ENCODE assay signal across 8 cellular contexts in the genomic region with DNA sequence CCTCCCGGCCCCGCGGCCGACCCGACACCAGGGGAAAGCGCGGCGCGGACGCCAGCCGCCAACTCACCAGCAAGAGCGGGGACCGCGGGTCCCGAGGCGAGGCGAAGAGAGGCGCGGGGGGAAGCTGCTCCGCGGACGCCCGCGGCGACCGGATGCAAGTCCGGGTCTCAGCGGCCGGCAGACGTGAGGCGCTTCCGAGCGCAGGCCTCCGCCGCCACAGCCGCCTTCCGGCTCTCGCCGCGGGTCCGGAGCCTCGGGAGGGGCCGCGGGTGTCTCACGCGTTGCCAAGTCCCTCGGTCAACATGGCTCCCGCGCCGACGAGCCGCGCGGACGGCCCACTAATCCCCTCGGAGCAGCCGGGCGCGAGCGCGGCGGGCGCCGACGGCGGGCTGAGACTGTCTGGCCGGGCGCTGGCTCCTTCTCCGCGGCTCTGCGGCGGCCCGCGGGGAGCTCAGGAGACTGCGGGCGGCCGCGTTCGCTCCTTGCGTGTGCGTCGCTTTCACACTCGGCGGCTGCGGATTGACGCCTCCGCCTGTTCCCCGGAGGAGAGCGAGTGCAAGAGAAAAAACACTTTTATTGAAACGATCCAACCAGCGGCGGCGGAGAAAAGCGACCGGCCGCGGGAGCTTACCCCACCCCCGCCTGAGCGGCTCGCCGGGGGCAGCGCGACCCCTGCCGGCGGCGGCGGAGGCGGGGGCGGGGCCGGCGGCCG. TPM values are rescaled to one million over a fixed set of nuclear protein-coding genes. Genes with fewer than 3 reads are reported as not detected.
DNase-seq lines count a peak whose midpoint lies in the region; ATAC-seq and TF ChIP-seq lines count a peak whose summit lies in the region.

CDK17 (minus strand) TSS at position 521 of the 712 bp plus-strand sequence. CDS start 65,603 bp downstream, outside the sequence.

- H3K4me1 ChIP-seq in GM23248 (ENCODE audit: insufficient read depth): peaks cover 27% of the 10 kb centered on the region

- H3K9me3 Mint-ChIP-seq in activated T-helper 17 cell treated with anti-CD3 and anti-CD28 coated beads, Interleukin-2, amount 50 U/mL, for 72 hours: no peaks in the 10 kb centered on the region
- no peaks in the 10 kb centered on the region for H3K9me3 Mint-ChIP-seq in nephron

- peak; percentile 87 for DNase-seq in Daoy (ENCODE audit: low read depth)
- DNase-seq in GM23248: peak; percentile 94
- peak; percentile 87 for DNase-seq in LHCN-M2 (ENCODE audit: low read depth)
- DNase-seq in RPMI7951 (ENCODE audit: low read depth): peak; percentile 77
- DNase-seq in fibroblast of peridontal ligament (ENCODE audit: extremely low read depth): peak; percentile 85
- peak; percentile 89 for DNase-seq in stimulated activated naive CD8-positive, alpha-beta T cell treated with anti-CD3 and anti-CD28 coated beads, Interleukin-15, Interleukin-2, amounts not matched to agents 100 U/mL and 50 U/mL, for 24 hours

- peak in 2 of 3 experiments; percentile 22 to 43 for TF ChIP-seq CTCF in nephron (IDR thresholded peaks at IDR 0.05; ENCODE audit: unreplicated experiment in 3 of 3)

- H3K9me2 ChIP-seq in GM23248 (ENCODE audit: insufficient read depth): no peaks in the 10 kb centered on the region

- H3K27ac Mint-ChIP-seq in activated T-helper 17 cell treated with anti-CD3 and anti-CD28 coated beads, Interleukin-2, amount 50 U/mL, for 72 hours: peak within 1 kb of the TSS; percentile 92
- H3K27ac Mint-ChIP-seq in nephron: peak within 1 kb of the TSS; percentile 96

- H3K79me2 ChIP-seq in GM23248 (ENCODE audit: insufficient read depth): peaks cover 50% of the 10 kb centered on the region

- ATAC-seq in activated T-helper 17 cell treated with anti-CD3 and anti-CD28 coated beads, Interleukin-2, amount 50 U/mL, for 72 hours (replicated peaks): peak; percentile 66
- peak; percentile 72 for ATAC-seq in stimulated activated naive CD8-positive, alpha-beta T cell treated with anti-CD3 and anti-CD28 coated beads, Interleukin-15, Interleukin-2, amounts not matched to agents 100 U/mL and 50 U/mL, for 24 hours

- peaks cover 55% of the 10 kb centered on the region for H3F3A ChIP-seq in GM23248 (ENCODE audit: insufficient read depth)

- H3K27me3 ChIP-seq in GM23248 (replicated peaks; ENCODE audit: insufficient read depth): no peaks in the 10 kb centered on the region

- no peaks in the 10 kb centered on the region for H3K36me3 ChIP-seq in GM23248 (ENCODE audit: low read depth)

- peaks cover 27% of the 10 kb centered on the region for H3K4me1 Mint-ChIP-seq in activated T-helper 17 cell treated with anti-CD3 and anti-CD28 coated beads, Interleukin-2, amount 50 U/mL, for 72 hours
- H3K4me1 Mint-ChIP-seq in nephron: peaks cover 39% of the 10 kb centered on the region

- H3K27ac ChIP-seq in GM23248: peak within 1 kb of the TSS; percentile 94

- peak within 1 kb of the TSS; percentile 86 for H2AFZ ChIP-seq in GM23248

- H3K4me3 ChIP-seq in GM23248: peak within 1 kb of the TSS; percentile 95

- peak within 1 kb of the TSS; percentile 95 for H3K9ac ChIP-seq in GM23248

- H4K20me1 ChIP-seq in GM23248 (ENCODE audit: insufficient read depth): no peaks in the 10 kb centered on the region

- peak within 1 kb of the TSS; percentile 100 for H3K4me2 ChIP-seq in GM23248 (ENCODE audit: unreplicated experiment)

- H3K27me3 Mint-ChIP-seq in activated T-helper 17 cell treated with anti-CD3 and anti-CD28 coated beads, Interleukin-2, amount 50 U/mL, for 72 hours: no peaks in the 10 kb centered on the region
- H3K27me3 Mint-ChIP-seq in nephron (ENCODE audit: low read depth): no peaks in the 10 kb centered on the region

- H3K4me3 Mint-ChIP-seq in activated T-helper 17 cell treated with anti-CD3 and anti-CD28 coated beads, Interleukin-2, amount 50 U/mL, for 72 hours: peak within 1 kb of the TSS; percentile 95
- peak within 1 kb of the TSS; percentile 90 to 98 (median 92) for H3K4me3 Mint-ChIP-seq in nephron

- in situ Hi-C loops in GM23248 (cut with MboI): no loop called here

- 0 to 3% methylated on average over 84 to 96 of the region's 112 CpGs for WGBS in GM23248 (ENCODE audit: low coverage in 1 of 2, low lambda C conversion rate in 2 of 2, missing lambda C conversion rate in 2 of 2), 2 experiments

- H3K36me3 Mint-ChIP-seq in activated T-helper 17 cell treated with anti-CD3 and anti-CD28 coated beads, Interleukin-2, amount 50 U/mL, for 72 hours (ENCODE audit: low read depth): peaks cover 11% of the 10 kb centered on the region
- H3K36me3 Mint-ChIP-seq in nephron (ENCODE audit: low read depth): no peaks in the 10 kb centered on the region

- H3K9me3 ChIP-seq in GM23248 (ENCODE audit: low read depth): no peaks in the 10 kb centered on the region

RNA-seq across cellular contexts. Expression of gene CDK17, which starts in this region (rescaled TPM):
- 16.9 and 36.3 TPM in 2 replicates for total RNA-seq in Daoy (2014; rRNA removed; shearing (Covaris generic))
- 62.7 and 91.9 TPM in 2 replicates for total RNA-seq in GM23248 (2014; rRNA removed; shearing (Covaris generic))
- polyA plus RNA-seq in GM23248 (2016; fragmentation: Nextera tagmentation; extraction: Ambion mirVana): 29.3 and 30.0 TPM in 2 replicates
- total RNA-seq in LHCN-M2 (2014; rRNA removed): 73.7 and 82.3 TPM in 2 replicates
- polyA plus RNA-seq in LHCN-M2 (2012): 11.1 TPM
- 26.0 and 26.2 TPM in 2 replicates for total RNA-seq in RPMI7951 (2014; rRNA removed; shearing (Covaris generic))
- total RNA-seq in activated T-helper 17 cell treated with anti-CD3 and anti-CD28 coated beads, Interleukin-2, amount 50 U/mL, for 72 hours: 10 to 100 TPM; 28.5 to 38.1 TPM

Comparison
In these comparisons a context has a peak if more than half of its experiments do, and no peak if none do; other contexts are left out.
1. Peak in every context shown above with its lines: DNase-seq, ATAC-seq, H3K4me3 ChIP-seq and H3K27ac ChIP-seq.